Comparison of ENCODE assay signal across 12 cellular contexts in genomic region chr4:112282860-112283667, GRCh38. TPM values are rescaled to one million over a fixed set of nuclear protein-coding genes. Genes with fewer than 3 reads are reported as not detected.
DNase-seq lines count a peak whose midpoint lies in the region; ATAC-seq, FAIRE-seq and TF ChIP-seq lines count a peak whose summit lies in the region.
"Had no signal": no experiment of that assay in that cellular context is flagged by ENCODE, and none has a peak within 500 bp of the region (broad histone marks: within the 10 kb centered on the region; RNA-seq: fewer than 3 reads in every experiment).

No MANE protein-coding gene starts in this region.

- no peak for DNase-seq in activated naive CD4-positive, alpha-beta T cell treated with anti-CD3 and anti-CD28 coated beads for 36 hours
- no peak for DNase-seq in activated naive CD4-positive, alpha-beta T cell treated with Interleukin-2 at 50 U/mL for 16 hours
- DNase-seq in PC-9 (no peak), thyroid gland (no peak), D721Med (ENCODE audit: insufficient read length, low spot score) (no peak)
- no peak for DNase-seq in effector memory CD4-positive, alpha-beta T cell
- DNase-seq in activated effector memory CD4-positive, alpha-beta T cell treated with anti-CD3 and anti-CD28 coated beads, Interleukin-2, amount 50 U/mL, for 16 hours: no peak
- DNase-seq: GDM1, NCI-H1694, sigmoid colon, transverse colon had no signal

- ATAC-seq in HG03095 (IDR thresholded peaks at IDR 0.05; ENCODE audit: unreplicated experiment): no peak

- peaks cover 71% of the 10 kb centered on the region for H3K4me1 Mint-ChIP-seq in activated naive CD4-positive, alpha-beta T cell treated with anti-CD3 and anti-CD28 coated beads for 36 hours (ENCODE audit: low read depth)

- no peaks in the 10 kb centered on the region; the same call in 1 of the 2 replicates for H3K36me3 ChIP-seq in PC-9 (ENCODE audit: low read depth)
- H3K36me3 ChIP-seq in effector memory CD4-positive, alpha-beta T cell (ENCODE audit: control insufficient read depth, insufficient read depth, low read length): peaks cover 1% of the 10 kb centered on the region
- no peaks in the 10 kb centered on the region for H3K36me3 ChIP-seq in thyroid gland
- H3K36me3 ChIP-seq: sigmoid colon, transverse colon had no signal

- H4K20me1 ChIP-seq in PC-9 (ENCODE audit: insufficient read depth): no peaks in the 10 kb centered on the region

- POLR2A ChIA-PET in PC-9 (lab: Charles Lee; ENCODE audit: unreplicated experiment): interaction anchor here (0.5 kb wide), 1 partner anchor 14 kb away, joined by 23 read pairs; the partner anchor contains the start of gene ALPK1

- no peak overlapping the region for H2AFZ ChIP-seq in PC-9

- peak overlapping the region; percentile 67 for H3K27ac Mint-ChIP-seq in activated naive CD4-positive, alpha-beta T cell treated with anti-CD3 and anti-CD28 coated beads for 36 hours

- no peak overlapping the region for H3K27ac ChIP-seq in PC-9
- H3K27ac ChIP-seq in effector memory CD4-positive, alpha-beta T cell (ENCODE audit: insufficient read depth, low read length, poor library complexity, severe bottlenecking): no peak overlapping the region
- peak overlapping the region; percentile 83 to 86 (median 84) for H3K27ac ChIP-seq in thyroid gland

- peak overlapping the region; percentile 97 for H3K4me3 Mint-ChIP-seq in activated naive CD4-positive, alpha-beta T cell treated with anti-CD3 and anti-CD28 coated beads for 36 hours

- H3K4me3 ChIP-seq in PC-9: peak overlapping the region; percentile 79; the same call in 1 of the 2 replicates
- H3K4me3 ChIP-seq in effector memory CD4-positive, alpha-beta T cell (ENCODE audit: insufficient read depth, low read depth, low read length, poor library complexity, severe bottlenecking): peak overlapping the region; percentile 6
- H3K4me3 ChIP-seq in thyroid gland (replicated peaks in 1 of 3): no peak overlapping the region

- 73 to 75% methylated on average over 4 of the region's 4 CpGs for WGBS in thyroid gland, 2 donors

- no peak for FAIRE-seq in D721Med (lab: Jason Lieb, UNC)

- no peaks in the 10 kb centered on the region for H3K9me2 ChIP-seq in PC-9 (ENCODE audit: insufficient read depth)

- peaks cover 22% of the 10 kb centered on the region for H3K4me1 ChIP-seq in PC-9 (replicated peaks; ENCODE audit: insufficient read depth)
- H3K4me1 ChIP-seq in effector memory CD4-positive, alpha-beta T cell (ENCODE audit: control insufficient read depth, insufficient read depth, low read length, poor library complexity, severe bottlenecking): peaks cover 26% of the 10 kb centered on the region
- H3K4me1 ChIP-seq in thyroid gland: peaks cover 22 to 30% of the 10 kb centered on the region in 2 donors

- H3K27me3 Mint-ChIP-seq in activated naive CD4-positive, alpha-beta T cell treated with anti-CD3 and anti-CD28 coated beads for 36 hours (ENCODE audit: low read depth): no peaks in the 10 kb centered on the region

- peak overlapping the region; percentile 89 for H3K4me2 ChIP-seq in PC-9

- H3F3A ChIP-seq in PC-9 (ENCODE audit: insufficient read depth, low read depth): peaks cover 18% of the 10 kb centered on the region; the same call in 1 of the 2 replicates

- TF ChIP-seq CTCF in PC-9 (conservative IDR thresholded peaks at IDR 0.05) (no peak), thyroid gland (IDR thresholded peaks at IDR 0.05) (no peak), D721Med (IDR thresholded peaks at IDR 0.05; ENCODE audit: insufficient read depth, missing control alignments) (no peak)

- H3K9me3 ChIP-seq in PC-9 (ENCODE audit: insufficient read depth, low read depth) (no peaks in the 10 kb centered on the region), thyroid gland (no peaks in the 10 kb centered on the region)
- H3K9me3 ChIP-seq in effector memory CD4-positive, alpha-beta T cell (ENCODE audit: control insufficient read depth, low read length): no peaks in the 10 kb centered on the region
- H3K9me3 ChIP-seq: sigmoid colon, transverse colon had no signal

- intact Hi-C loops in activated naive CD4-positive, alpha-beta T cell treated with anti-CD3 and anti-CD28 coated beads for 36 hours (cut with micrococcal nuclease): loop anchor here (10.0 kb wide), 1 partner anchor 1482 kb away; the partner anchor contains the start of gene CAMK2D
- intact Hi-C loops in PC-9 (cut with micrococcal nuclease; ENCODE audit: unreplicated experiment): no loop called here
- intact Hi-C loops in thyroid gland (cut with DNase I): no loop called here

- H3K9me3 Mint-ChIP-seq in activated naive CD4-positive, alpha-beta T cell treated with anti-CD3 and anti-CD28 coated beads for 36 hours: peaks cover 7% of the 10 kb centered on the region

- H3K36me3 Mint-ChIP-seq in activated naive CD4-positive, alpha-beta T cell treated with anti-CD3 and anti-CD28 coated beads for 36 hours (ENCODE audit: low read depth): peaks cover 61% of the 10 kb centered on the region

- no TSS peak for BruUV-seq in PC-9 (replicated peaks; lab: Mats Ljungman, UMichigan)

- TF ChIP-seq POLR2A in thyroid gland (IDR thresholded peaks at IDR 0.05): no peak

- H3K27me3 ChIP-seq in PC-9 (ENCODE audit: insufficient read depth, low read depth) (no peaks in the 10 kb centered on the region), thyroid gland (no peaks in the 10 kb centered on the region)
- no peaks in the 10 kb centered on the region for H3K27me3 ChIP-seq in effector memory CD4-positive, alpha-beta T cell (replicated peaks; ENCODE audit: control insufficient read depth, insufficient read depth, low read length, poor library complexity, severe bottlenecking)
- H3K27me3 ChIP-seq: sigmoid colon, transverse colon had no signal

- H3K79me2 ChIP-seq in PC-9 (ENCODE audit: low read depth): peaks cover 64% of the 10 kb centered on the region

- CTCF ChIA-PET in activated naive CD4-positive, alpha-beta T cell treated with anti-CD3 and anti-CD28 coated beads for 36 hours (lab: Charles Lee): interaction anchor here (0.7 to 1.3 kb wide), 3 partner anchors 8 to 38 kb away, joined by 3 to 4 read pairs (median 3); no protein-coding TSS in a partner anchor
- CTCF ChIA-PET in PC-9 (lab: Charles Lee): no interaction called here

RNA-seq across cellular contexts. Expression of gene TIFA, which starts 2.6 kb away (rescaled TPM):
- 10 to 100 TPM; 60.4 to 65.4 TPM for total RNA-seq in activated naive CD4-positive, alpha-beta T cell treated with anti-CD3 and anti-CD28 coated beads for 36 hours
- total RNA-seq in PC-9 (2021) (12.6 and 15.6 TPM in 2 replicates), thyroid gland (10 to 100 TPM; 18.8 to 26.1 (median 21.0) TPM)

RNA-seq across cellular contexts. Expression of gene ALPK1, which starts 14.1 kb away (rescaled TPM):
- 10 to 100 TPM; 38.8 to 39.9 TPM for total RNA-seq in activated naive CD4-positive, alpha-beta T cell treated with anti-CD3 and anti-CD28 coated beads for 36 hours
- total RNA-seq in PC-9 (2021) (31.0 and 35.4 TPM in 2 replicates), thyroid gland (10 to 100 TPM; 27.9 to 46.2 (median 32.7) TPM)

RNA-seq across cellular contexts. Expression of gene AP1AR, which starts 51.5 kb away (rescaled TPM):
- 10 to 100 TPM; 14.7 to 15.2 TPM for total RNA-seq in activated naive CD4-positive, alpha-beta T cell treated with anti-CD3 and anti-CD28 coated beads for 36 hours
- total RNA-seq in PC-9 (2021) (27.6 and 35.8 TPM in 2 replicates), thyroid gland (10 to 100 TPM; 15.0 to 20.4 (median 16.6) TPM)

Comparison
In these comparisons a context has a peak if more than half of its experiments do, and no peak if none do; other contexts are left out.
1. H3K27ac ChIP-seq: peak in thyroid gland (3 of 3); none in PC-9 (single experiment) and effector memory CD4-positive, alpha-beta T cell (single experiment).
2. H3K4me3 ChIP-seq: peak in PC-9 (single experiment) and effector memory CD4-positive, alpha-beta T cell (single experiment); none in thyroid gland (0 of 3).